In the genomic region with DNA sequence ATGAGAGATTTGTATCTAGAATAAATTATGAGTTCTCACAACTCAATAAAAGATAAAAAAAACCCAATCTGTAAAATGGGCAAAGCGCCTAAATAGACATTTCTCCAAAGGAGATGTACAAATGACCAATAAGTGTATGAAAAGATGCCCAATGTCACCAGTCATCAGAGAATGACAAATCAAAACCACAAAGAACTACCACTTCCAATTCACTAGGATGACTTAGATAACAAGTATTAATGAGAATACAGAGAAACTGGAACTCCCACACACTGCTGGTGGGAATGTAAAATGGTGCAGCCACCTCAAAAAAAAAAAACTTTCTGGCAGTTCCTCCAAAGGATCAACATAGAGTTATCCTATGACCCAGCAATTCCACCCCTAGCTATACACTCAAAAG, we compare ENCODE assay signal across 14 cellular contexts. TPM values are rescaled to one million over a fixed set of nuclear protein-coding genes. Genes with fewer than 3 reads are reported as not detected.
DNase-seq lines count a peak whose midpoint lies in the region; ATAC-seq and TF ChIP-seq lines count a peak whose summit lies in the region.
"Had no signal": no experiment of that assay in that cellular context is flagged by ENCODE, and none has a peak within 500 bp of the region (broad histone marks: within the 10 kb centered on the region; RNA-seq: fewer than 3 reads in every experiment).

No MANE protein-coding gene starts in this region.

- peak overlapping the region; percentile 99 for H3K27ac Mint-ChIP-seq in T-cell
- H3K27ac Mint-ChIP-seq: activated B cell treated with CpG ODN at 0.5 μM for 24 hours had no signal

- no peak overlapping the region for H3K27ac ChIP-seq in left lung

- intact Hi-C loops in left lung (cut with DNase I): no loop called here

- no peaks in the 10 kb centered on the region for H3K27me3 Mint-ChIP-seq in T-cell

- ATAC-seq in T-cell (replicated peaks in 1 of 4): no peak
- no peak for ATAC-seq in left lung
- ATAC-seq in GM19455 (IDR thresholded peaks at IDR 0.05; ENCODE audit: unreplicated experiment): no peak

- POLR2A ChIA-PET in T-cell (lab: Charles Lee): no interaction called here

- no peaks in the 10 kb centered on the region for H3K9me3 ChIP-seq in left lung
- H3K9me3 ChIP-seq: Caco-2, spleen had no signal

- H3K4me1 ChIP-seq in left lung: peaks cover 8 to 17% of the 10 kb centered on the region in 2 donors
- H3K4me1 ChIP-seq: Caco-2 had no signal

- no peaks in the 10 kb centered on the region for H3K36me3 Mint-ChIP-seq in T-cell
- H3K36me3 Mint-ChIP-seq: immature natural killer cell had no signal

- peaks cover 0 to 27% of the 10 kb centered on the region in 2 donors for H3K27me3 ChIP-seq in left lung

- CTCF ChIA-PET in T-cell (lab: Charles Lee): interaction anchor here in 1 of 2 donors (4.5 kb wide), 1 partner anchor 10 kb away, joined by 22 read pairs; no protein-coding TSS in a partner anchor

- H3K4me3 ChIP-seq in fibroblast of the aortic adventitia (ENCODE audit: low read depth, low read length) (no peak overlapping the region), left lung (no peak overlapping the region)
- H3K4me3 ChIP-seq: spleen had no signal

- no peaks in the 10 kb centered on the region for H3K36me3 ChIP-seq in left lung
- H3K36me3 ChIP-seq: spleen had no signal

- in situ Hi-C loops in Caki2 (cut with HindIII; ENCODE audit: low pct_unique_long_range_greater_than_20kb, low sequenced_read_pairs): no loop called here

- no peak for TF ChIP-seq CTCF in fibroblast of the aortic adventitia (IDR thresholded peaks at IDR 0.05; ENCODE audit: insufficient read depth, low read length)
- TF ChIP-seq CTCF in left lung (IDR thresholded peaks at IDR 0.05): no peak

- H3K4me3 Mint-ChIP-seq in T-cell: peak overlapping the region in 1 of 3 donors; percentile 84
- H3K4me3 Mint-ChIP-seq: activated B cell treated with CpG ODN at 0.5 μM for 24 hours had no signal

- no peaks in the 10 kb centered on the region for H3K9me3 Mint-ChIP-seq in T-cell
- H3K9me3 Mint-ChIP-seq: activated B cell treated with CpG ODN at 0.5 μM for 24 hours, immature natural killer cell had no signal

- peaks cover 96 to 100% (median 99%) of the 10 kb centered on the region in 3 donors for H3K4me1 Mint-ChIP-seq in T-cell

- DNase-seq in A172 (ENCODE audit: low spot score) (peak; percentile 94), Caki2 (ENCODE audit: low read depth) (peak; percentile 39), T-cell (no peak), fibroblast of the aortic adventitia (ENCODE audit: low read depth) (peak; percentile 58), germinal center (ENCODE audit: low spot score) (no peak), left lung (no peak), AG20443 (ENCODE audit: low spot score) (no peak)
- DNase-seq: activated B cell treated with CpG ODN at 0.5 μM for 24 hours, aorta, Caco-2, immature natural killer cell, RPMI8226, spleen had no signal

RNA-seq across cellular contexts. Expression of a gene that starts 17.4 kb away (rescaled TPM):
- 2.5 and 4.8 TPM in 2 replicates for total RNA-seq in A172 (2014; rRNA removed; shearing (Covaris generic))
- total RNA-seq in Caki2 (2014; rRNA removed; shearing (Covaris generic); ENCODE audit: low replicate concordance): 0.41 and 0.98 TPM in 2 replicates
- total RNA-seq in T-cell: 1 to 10 TPM; 1.5 to 2.9 (median 2.5) TPM
- total RNA-seq in fibroblast of the aortic adventitia (ENCODE audit: low replicate concordance): 1,372 and 1,478 TPM in 2 replicates
- total RNA-seq in left lung: 100 to 1,000 TPM; 598 to 868 TPM

RNA-seq across cellular contexts. Expression of a gene that starts 55.7 kb away (rescaled TPM):
- 12.9 and 17.7 TPM in 2 replicates for total RNA-seq in A172 (2014; rRNA removed; shearing (Covaris generic))
- total RNA-seq in Caki2 (2014; rRNA removed; shearing (Covaris generic); ENCODE audit: low replicate concordance): 27.2 and 33.8 TPM in 2 replicates
- 1 to 10 TPM in 1 of 5 donors, under 1 TPM in 2, not detected in 2; 0.55 to 1.4 (median 0.72) TPM for total RNA-seq in T-cell
- 5.2 and 6.1 TPM in 2 replicates for total RNA-seq in fibroblast of the aortic adventitia (ENCODE audit: low replicate concordance)
- total RNA-seq in left lung: 100 to 1,000 TPM; 244 to 296 TPM
- total RNA-seq: activated B cell treated with CpG ODN at 0.5 μM for 24 hours, Caco-2 had no signal

Comparison
In these comparisons a context has a peak if more than half of its experiments do, and no peak if none do; other contexts are left out.
1. DNase-seq: peak in A172 (single experiment), Caki2 (single experiment) and fibroblast of the aortic adventitia (single experiment); none in T-cell (0 of 34), germinal center (single experiment), left lung (0 of 2) and AG20443 (single experiment).
2. RNA of a gene that starts 17.4 kb away (total RNA-seq): 1,372 to 1,478 TPM in fibroblast of the aortic adventitia and 598 to 868 TPM in left lung; 2.5 to 4.8 TPM in A172, 1.5 to 2.9 TPM in T-cell and 0.41 to 0.98 TPM in Caki2; every median in the first group is over 100 times any median in the second.